In genomic region chr18:2898131-2898640, GRCh38 we compare ENCODE assay signal across 11 cellular contexts. TPM values are rescaled to one million over a fixed set of nuclear protein-coding genes. Genes with fewer than 3 reads are reported as not detected.
DNase-seq lines count a peak whose midpoint lies in the region; ATAC-seq, FAIRE-seq and TF ChIP-seq lines count a peak whose summit lies in the region.
"Had no signal": no experiment of that assay in that cellular context is flagged by ENCODE, and none has a peak within 500 bp of the region (broad histone marks: within the 10 kb centered on the region; RNA-seq: fewer than 3 reads in every experiment).

No MANE protein-coding gene starts in this region.

- H3F3A ChIP-seq in GM23338 (replicated peaks; ENCODE audit: low read depth): no peaks in the 10 kb centered on the region

- H3K4me2 ChIP-seq in A549 (no peak overlapping the region), GM23338 (no peak overlapping the region)

- no peak overlapping the region for H3K27ac Mint-ChIP-seq in GM23338

- no peak for TF ChIP-seq EP300 in A549 (IDR thresholded peaks at IDR 0.05)

- no peaks in the 10 kb centered on the region for H4K20me1 ChIP-seq in GM23338 (replicated peaks; ENCODE audit: insufficient read depth)

- no peaks in the 10 kb centered on the region for H3K27me3 ChIP-seq in GM23338 (ENCODE audit: insufficient read depth)
- no peaks in the 10 kb centered on the region for H3K27me3 ChIP-seq in testis
- H3K27me3 ChIP-seq: tibial artery had no signal

- 61% methylated on average over 4 of the region's 7 CpGs for WGBS in A549 (ENCODE audit: missing lambda C conversion rate)
- WGBS in testis, 2 donors: 55 to 76% methylated on average over 7 of the region's 7 CpGs

- H3K9me3 ChIP-seq in A549 (no peaks in the 10 kb centered on the region), testis (no peaks in the 10 kb centered on the region)
- H3K9me3 ChIP-seq: tibial artery had no signal

- H3K27ac ChIP-seq in A549 (no peak overlapping the region), GM23338 (ENCODE audit: low read depth) (no peak overlapping the region), testis (no peak overlapping the region)
- H3K27ac ChIP-seq: tibial artery had no signal

- ATAC-seq in A549 (peak; percentile 24 to 47; a peak in 2 of 6 replicates), GM23338 (peak; percentile 77), HG02642 (IDR thresholded peaks at IDR 0.05; ENCODE audit: poor library complexity, unreplicated experiment) (no peak), HG02571 (IDR thresholded peaks at IDR 0.05; ENCODE audit: unreplicated experiment) (no peak)

- H2AFZ ChIP-seq in GM23338: no peak overlapping the region; the same call in 1 of the 2 replicates

- H3K79me2 ChIP-seq in GM23338 (replicated peaks; ENCODE audit: insufficient read depth): no peaks in the 10 kb centered on the region

- FAIRE-seq in A549 (lab: Jason Lieb, UNC): no peak
- FAIRE-seq: keratinocyte had no signal

- CTCF ChIA-PET in A549 (lab: Yijun Ruan, JAX): no interaction called here

- no peak for TF ChIP-seq CTCF in A549 (IDR thresholded peaks at IDR 0.05)
- TF ChIP-seq CTCF in GM23338 (conservative IDR thresholded peaks at IDR 0.05; ENCODE audit: low read depth in 2 of 2): no peak
- TF ChIP-seq CTCF in testis (IDR thresholded peaks at IDR 0.05): no peak

- no peak overlapping the region for H3K4me3 Mint-ChIP-seq in GM23338

- peaks cover 5% of the 10 kb centered on the region; the same call in 1 of the 3 replicates for H3K9me3 Mint-ChIP-seq in GM23338

- H3K36me3 Mint-ChIP-seq in GM23338 (ENCODE audit: low read depth): no peaks in the 10 kb centered on the region

- no peak for TF ChIP-seq RAD21 in A549 (conservative IDR thresholded peaks at IDR 0.05 in 1 of 2, IDR thresholded peaks at IDR 0.05 in 1 of 2)

- TF ChIP-seq POLR2A in A549 (IDR thresholded peaks at IDR 0.05; ENCODE audit: low read length): no peak
- no peak for TF ChIP-seq POLR2A in testis (IDR thresholded peaks at IDR 0.05)

- H3K36me3 ChIP-seq in GM23338 (ENCODE audit: insufficient read depth) (no peaks in the 10 kb centered on the region), testis (ENCODE audit: low read depth, missing control alignments) (no peaks in the 10 kb centered on the region)

- peaks cover 23% of the 10 kb centered on the region for H3K4me1 Mint-ChIP-seq in GM23338

- no peaks in the 10 kb centered on the region for H3K27me3 Mint-ChIP-seq in GM23338 (ENCODE audit: insufficient read depth, low read depth, poor library complexity)

- POLR2A ChIA-PET in A549 (lab: Yijun Ruan, JAX): no interaction called here

- intact Hi-C loops in testis (cut with DNase I; ENCODE audit: low total_unique reads): no loop called here

- DNase-seq in A549 (ENCODE audit: low read depth in 1 of 2, low spot score in 1 of 2) (no peak), GM23338 (ENCODE audit: low spot score) (no peak), SIG-M5 (lab: John Stamatoyannopoulos, UW) (peak; percentile 60), islet precursor cell (peak; percentile 65), occipital lobe (lab: John Stamatoyannopoulos, UW) (no peak), testis (no peak)
- DNase-seq: COR-L47 had no signal

- H3K4me3 ChIP-seq in A549: no peak overlapping the region
- no peak overlapping the region for H3K4me3 ChIP-seq in GM23338
- H3K4me3 ChIP-seq in testis: no peak overlapping the region
- H3K4me3 ChIP-seq: tibial artery had no signal

- H3K4me1 ChIP-seq in A549: 0 out of 3 replicates have a peak, but pooled peaks cover 2% of the 10 kb centered on the region
- H3K4me1 ChIP-seq in GM23338 (ENCODE audit: insufficient read depth): peaks cover 15% of the 10 kb centered on the region
- peaks cover 14% of the 10 kb centered on the region for H3K4me1 ChIP-seq in testis

- no peaks in the 10 kb centered on the region for H3K9me2 ChIP-seq in GM23338 (ENCODE audit: insufficient read depth)

TF ChIP-seq in A549, 52 proteins besides CTCF, POLR2A, EP300 and RAD21:
- TF ChIP-seq CHD2 (IDR thresholded peaks at IDR 0.05; ENCODE audit: low read length, partially characterized antibody) (no peak), RNF2 (IDR thresholded peaks at IDR 0.05; ENCODE audit: borderline replicate concordance, low read depth) (no peak), EHMT2 (IDR thresholded peaks at IDR 0.05; ENCODE audit: low read depth) (no peak), MAFK (IDR thresholded peaks at IDR 0.05; ENCODE audit: partially characterized antibody) (no peak), TP53 (CRISPR knock-in tag; IDR thresholded peaks at IDR 0.05) (no peak), MAZ (IDR thresholded peaks at IDR 0.05; ENCODE audit: borderline replicate concordance, low read depth, low read length) (no peak)
- TF ChIP-seq, protein P1, sequence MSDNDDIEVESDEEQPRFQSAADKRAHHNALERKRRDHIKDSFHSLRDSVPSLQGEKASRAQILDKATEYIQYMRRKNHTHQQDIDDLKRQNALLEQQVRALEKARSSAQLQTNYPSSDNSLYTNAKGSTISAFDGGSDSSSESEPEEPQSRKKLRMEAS (IDR thresholded peaks at IDR 0.05): no peak

TF ChIP-seq in GM23338, 12 proteins besides CTCF, POLR2A, EP300 and RAD21 (continues in another document):
- TF ChIP-seq EZH2phosphoT487 (IDR thresholded peaks at IDR 0.05; ENCODE audit: unreplicated experiment) (no peak), EZH2 (IDR thresholded peaks at IDR 0.05; ENCODE audit: low read depth, unreplicated experiment) (no peak), POLR2AphosphoS5 (IDR thresholded peaks at IDR 0.05; ENCODE audit: low read depth) (no peak), ZNF114 (CRISPR knock-in tag; IDR thresholded peaks at IDR 0.05) (no peak), STAT1 (IDR thresholded peaks at IDR 0.05; ENCODE audit: unreplicated experiment) (no peak), NANOG (IDR thresholded peaks at IDR 0.05; ENCODE audit: borderline replicate concordance) (no peak), JUNB (IDR thresholded peaks at IDR 0.05; ENCODE audit: unreplicated experiment) (no peak), CREB1 (CRISPR knock-in tag; IDR thresholded peaks at IDR 0.05; ENCODE audit: low read depth) (no peak), ZNF331 (CRISPR knock-in tag; IDR thresholded peaks at IDR 0.05; ENCODE audit: low read depth) (no peak), ETS1 (IDR thresholded peaks at IDR 0.05) (no peak)
- TF ChIP-seq, protein P2, sequence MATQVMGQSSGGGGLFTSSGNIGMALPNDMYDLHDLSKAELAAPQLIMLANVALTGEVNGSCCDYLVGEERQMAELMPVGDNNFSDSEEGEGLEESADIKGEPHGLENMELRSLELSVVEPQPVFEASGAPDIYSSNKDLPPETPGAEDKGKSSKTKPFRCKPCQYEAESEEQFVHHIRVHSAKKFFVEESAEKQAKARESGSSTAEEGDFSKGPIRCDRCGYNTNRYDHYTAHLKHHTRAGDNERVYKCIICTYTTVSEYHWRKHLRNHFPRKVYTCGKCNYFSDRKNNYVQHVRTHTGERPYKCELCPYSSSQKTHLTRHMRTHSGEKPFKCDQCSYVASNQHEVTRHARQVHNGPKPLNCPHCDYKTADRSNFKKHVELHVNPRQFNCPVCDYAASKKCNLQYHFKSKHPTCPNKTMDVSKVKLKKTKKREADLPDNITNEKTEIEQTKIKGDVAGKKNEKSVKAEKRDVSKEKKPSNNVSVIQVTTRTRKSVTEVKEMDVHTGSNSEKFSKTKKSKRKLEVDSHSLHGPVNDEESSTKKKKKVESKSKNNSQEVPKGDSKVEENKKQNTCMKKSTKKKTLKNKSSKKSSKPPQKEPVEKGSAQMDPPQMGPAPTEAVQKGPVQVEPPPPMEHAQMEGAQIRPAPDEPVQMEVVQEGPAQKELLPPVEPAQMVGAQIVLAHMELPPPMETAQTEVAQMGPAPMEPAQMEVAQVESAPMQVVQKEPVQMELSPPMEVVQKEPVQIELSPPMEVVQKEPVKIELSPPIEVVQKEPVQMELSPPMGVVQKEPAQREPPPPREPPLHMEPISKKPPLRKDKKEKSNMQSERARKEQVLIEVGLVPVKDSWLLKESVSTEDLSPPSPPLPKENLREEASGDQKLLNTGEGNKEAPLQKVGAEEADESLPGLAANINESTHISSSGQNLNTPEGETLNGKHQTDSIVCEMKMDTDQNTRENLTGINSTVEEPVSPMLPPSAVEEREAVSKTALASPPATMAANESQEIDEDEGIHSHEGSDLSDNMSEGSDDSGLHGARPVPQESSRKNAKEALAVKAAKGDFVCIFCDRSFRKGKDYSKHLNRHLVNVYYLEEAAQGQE (IDR thresholded peaks at IDR 0.05; ENCODE audit: unreplicated experiment): no peak

RNA-seq across cellular contexts. Expression of gene EMILIN2, which starts 51.4 kb away (rescaled TPM):
- polyA plus RNA-seq in A549 (2011; rRNA removed): 4.2 and 5.4 TPM in 2 replicates
- polyA plus RNA-seq in A549 (2012; cell fraction: cytosol; rRNA removed): 5.5 and 8.1 TPM in 2 replicates
- 10.1 and 10.2 TPM in 2 replicates for polyA plus RNA-seq in A549 (2012; cell fraction: nucleus; rRNA removed)
- polyA plus RNA-seq in A549 (2017; fragmentation: RNase III; extraction: RNeasy Plus Mini Kit Qiagen cat#74134 plus additional on column Dnase treatment): 6.1 to 7.8 TPM (median 6.7 TPM) in 3 replicates
- 4.3 and 4.7 TPM in 2 replicates for polyA minus RNA-seq in A549 (2011; rRNA and poly(A)+ RNA removed)
- total RNA-seq in GM23338 (2014; rRNA removed; shearing (Covaris generic)): 7.1 and 11.6 TPM in 2 replicates
- 3.0 and 3.7 TPM in 2 replicates for polyA plus RNA-seq in GM23338 (2016; fragmentation: Nextera tagmentation; extraction: Ambion mirVana)
- total RNA-seq in occipital lobe: 2.0 TPM
- total RNA-seq in testis: 10 to 100 TPM; 26.4 to 34.1 TPM
- 21.4 TPM for polyA plus RNA-seq in testis (ENCODE audit: insufficient read depth, low read depth, low replicate concordance)

Comparison
In these comparisons a context has a peak if more than half of its experiments do, and no peak if none do; other contexts are left out.
1. ATAC-seq: peak in A549 (2 of 2) and GM23338 (single experiment); none in HG02642 (single experiment) and HG02571 (single experiment).
2. DNase-seq: peak in SIG-M5 (single experiment) and islet precursor cell (single experiment); none in A549 (0 of 2), GM23338 (single experiment), occipital lobe (single experiment) and testis (single experiment).